23 cellular contexts compared by ENCODE assay signal in the genomic region with DNA sequence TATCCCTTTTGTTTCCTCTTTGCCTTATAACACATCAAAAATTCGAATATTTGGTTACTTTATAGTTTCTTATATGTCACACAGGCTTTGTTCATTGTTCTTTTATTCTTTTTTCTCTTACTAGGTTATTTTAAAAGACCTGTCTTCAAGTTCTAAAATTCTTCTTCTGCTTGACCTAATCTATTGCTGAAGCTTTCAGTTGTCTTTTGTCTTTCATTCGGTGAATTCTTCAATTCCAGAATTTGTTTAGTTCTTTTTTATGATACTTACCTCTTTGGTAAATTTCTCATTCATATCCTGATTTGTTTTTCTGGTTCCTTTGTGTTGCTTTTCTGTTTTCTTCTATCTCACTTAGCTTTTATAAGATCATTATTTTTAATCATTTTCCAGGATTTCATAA.
"Had no signal": no experiment of that assay in that cellular context is flagged by ENCODE, and none has a peak within 500 bp of the region (broad histone marks: within the 10 kb centered on the region; RNA-seq: fewer than 3 reads in every experiment).

No MANE protein-coding gene starts in this region.

- H3K27ac ChIP-seq: gastrocnemius medialis, ovary, skin epidermis, upper lobe of left lung had no signal

- H3K4me3 ChIP-seq: gastrocnemius medialis, ovary, skin epidermis, upper lobe of left lung had no signal

- DNase-seq: activated CD4-positive, alpha-beta T cell treated with anti-CD3 and anti-CD28 coated beads for 48 hours; activated CD4-positive, alpha-beta T cell treated with anti-CD3 and anti-CD28 coated beads, Interleukin-2, amount 50 U/mL, for 48 hours; activated CD8-positive, alpha-beta memory T cell treated with anti-CD3 and anti-CD28 coated beads, Interleukin-2, amount 50 U/mL, for 4 hours; activated gamma-delta T cell treated with Interleukin-2 at 50 U/mL for 16 hours; activated naive CD4-positive, alpha-beta T cell treated with anti-CD3 and anti-CD28 coated beads, Interleukin-2, amount 50 U/mL, for 16 hours; activated T-cell treated with anti-CD3 and anti-CD28 coated beads, Interleukin-2, amount 50 U/mL, for 1 hour; amygdala; caudate nucleus; gastrocnemius medialis; glutamatergic neuron; left colon; mammary epithelial cell; naive B cell; ovary; stimulated activated CD4-positive, alpha-beta T cell treated with anti-CD3 and anti-CD28 coated beads, Interleukin-4, amount 100 ng/mL, for 24 hours; upper lobe of left lung had no signal

- H3K27me3 Mint-ChIP-seq: activated T-helper 17 cell treated with anti-CD3 and anti-CD28 coated beads, Interleukin-2, amount 50 U/mL, for 72 hours; naive B cell; progenitor cell of endocrine pancreas; stimulated activated naive CD8-positive, alpha-beta T cell treated with anti-CD3 and anti-CD28 coated beads, Interleukin-15, Interleukin-2, amounts not matched to agents 100 ng/mL and 50 ng/mL, for 24 hours had no signal

- H3K27ac Mint-ChIP-seq: activated T-helper 17 cell treated with anti-CD3 and anti-CD28 coated beads, Interleukin-2, amount 50 U/mL, for 72 hours; dendritic cell treated with granulocyte-macrophage colony-stimulating factor and Interleukin-4, amounts not matched to agents 40 ng/mL and 50 ng/mL, for 4 days; progenitor cell of endocrine pancreas; stimulated activated effector memory CD8-positive, alpha-beta T cell treated with anti-CD3 and anti-CD28 coated beads, Interleukin-12 subunit alpha, Interleukin-12 subunit beta, amount 100 ng/mL, for 72 hours had no signal

- H3K36me3 ChIP-seq: ovary had no signal

- H3K4me3 Mint-ChIP-seq: activated T-helper 17 cell treated with anti-CD3 and anti-CD28 coated beads, Interleukin-2, amount 50 U/mL, for 72 hours; dendritic cell treated with granulocyte-macrophage colony-stimulating factor and Interleukin-4, amounts not matched to agents 40 ng/mL and 50 ng/mL, for 4 days; naive B cell; stimulated activated effector memory CD8-positive, alpha-beta T cell treated with anti-CD3 and anti-CD28 coated beads, Interleukin-12 subunit alpha, Interleukin-12 subunit beta, amount 100 ng/mL, for 72 hours; stimulated activated naive CD8-positive, alpha-beta T cell treated with anti-CD3 and anti-CD28 coated beads, Interleukin-15, Interleukin-2, amounts not matched to agents 100 ng/mL and 50 ng/mL, for 24 hours had no signal

- H3K9me3 ChIP-seq: ovary had no signal

- H3K4me1 ChIP-seq: gastrocnemius medialis, upper lobe of left lung had no signal

- ATAC-seq: activated T-helper 17 cell treated with anti-CD3 and anti-CD28 coated beads, Interleukin-2, amount 50 U/mL, for 72 hours; gastrocnemius medialis; left colon; sciatic nerve; stimulated activated effector memory CD8-positive, alpha-beta T cell treated with anti-CD3 and anti-CD28 coated beads, Interleukin-12 subunit alpha, Interleukin-12 subunit beta, amount 100 ng/mL, for 72 hours had no signal
